Comparison of ENCODE assay signal across 20 cellular contexts in genomic region chr14:49417790-49418189, GRCh38.
DNase-seq lines count a peak whose midpoint lies in the region; ATAC-seq and TF ChIP-seq lines count a peak whose summit lies in the region.
"Had no signal": no experiment of that assay in that cellular context is flagged by ENCODE, and none has a peak within 500 bp of the region (broad histone marks: within the 10 kb centered on the region; RNA-seq: fewer than 3 reads in every experiment).

No MANE protein-coding gene starts in this region.

- POLR2A ChIA-PET in WTC11 (lab: Charles Lee): no interaction called here

- no peaks in the 10 kb centered on the region for H3K79me2 ChIP-seq in GM23338 (replicated peaks; ENCODE audit: insufficient read depth)
- H3K79me2 ChIP-seq in neural progenitor cell (ENCODE audit: low read depth): no peaks in the 10 kb centered on the region

- H3K4me1 Mint-ChIP-seq in GM23338 (peaks cover 21% of the 10 kb centered on the region), WTC11 (peaks cover 20% of the 10 kb centered on the region), neural progenitor cell (no peaks in the 10 kb centered on the region), osteocyte (ENCODE audit: unreplicated experiment) (no peaks in the 10 kb centered on the region)
- H3K4me1 Mint-ChIP-seq: B cell had no signal

- ATAC-seq in GM23338: peak; percentile 70
- ATAC-seq in WTC11: peak; percentile 67
- ATAC-seq in upper lobe of left lung (ENCODE audit: low FRiP score in 2 of 2): no peak
- ATAC-seq in HG03342 (IDR thresholded peaks at IDR 0.05; ENCODE audit: unreplicated experiment): no peak
- ATAC-seq: A549; CD8-positive, alpha-beta T cell had no signal

- TF ChIP-seq CTCF in GM23338 (conservative IDR thresholded peaks at IDR 0.05; ENCODE audit: low read depth in 2 of 2): no peak
- no peak for TF ChIP-seq CTCF in WTC11 (IDR thresholded peaks at IDR 0.05)
- no peak for TF ChIP-seq CTCF in neural progenitor cell (IDR thresholded peaks at IDR 0.05)
- no peak for TF ChIP-seq CTCF in upper lobe of left lung (IDR thresholded peaks at IDR 0.05)
- TF ChIP-seq CTCF in osteocyte (IDR thresholded peaks at IDR 0.05): no peak

- no peaks in the 10 kb centered on the region for H3K9me2 ChIP-seq in GM23338 (ENCODE audit: insufficient read depth)

- H3K4me1 ChIP-seq in GM23338 (ENCODE audit: insufficient read depth) (peaks cover 20% of the 10 kb centered on the region), iPS-20b (ENCODE audit: insufficient read depth, low read length) (peaks cover 14% of the 10 kb centered on the region), neural progenitor cell (peaks cover 8% of the 10 kb centered on the region), upper lobe of left lung (no peaks in the 10 kb centered on the region)
- H3K4me1 ChIP-seq: A549; BLaER1 treated with 17β-estradiol and CSF1 and Interleukin-3, amounts not matched to agents 10 nM and 100 nM; Caco-2 had no signal

- no peak for TF ChIP-seq POLR2A in upper lobe of left lung (IDR thresholded peaks at IDR 0.05)

- CTCF ChIA-PET in WTC11 (lab: Charles Lee): no interaction called here

- H2AFZ ChIP-seq in GM23338 (no peak overlapping the region), neural progenitor cell (replicated peaks) (no peak overlapping the region)

- H3K9ac ChIP-seq in iPS-20b (ENCODE audit: low read depth, low read length): no peak overlapping the region
- H3K9ac ChIP-seq in neural progenitor cell: no peak overlapping the region
- H3K9ac ChIP-seq: BLaER1 treated with 17β-estradiol and CSF1 and Interleukin-3, amounts not matched to agents 10 nM and 100 nM had no signal

- H3K4me3 ChIP-seq in GM23338 (no peak overlapping the region), iPS-20b (ENCODE audit: low read length) (peak overlapping the region; percentile 15), neural progenitor cell (no peak overlapping the region), upper lobe of left lung (no peak overlapping the region)
- H3K4me3 ChIP-seq: A549; BLaER1 treated with 17β-estradiol and CSF1 and Interleukin-3, amounts not matched to agents 10 nM and 100 nM had no signal

- DNase-seq in GM23338 (ENCODE audit: low spot score) (peak; percentile 37), WTC11 (ENCODE audit: low spot score) (no peak), neural progenitor cell (ENCODE audit: low spot score) (no peak), upper lobe of left lung (no peak), NCI-H1694 treated with DMSO at 0.1 percent for 48 hours (lab: John Stamatoyannopoulos, UW) (no peak), osteocyte (ENCODE audit: extremely low spot score, unreplicated experiment) (no peak)
- DNase-seq: AML-193; Caco-2; Calu3; CD4-positive, alpha-beta T cell; CD8-positive, alpha-beta T cell; DMS79 treated with DMSO at 0.1 percent for 48 hours; GF-D8 had no signal

- H3K27ac ChIP-seq in GM23338 (ENCODE audit: low read depth) (no peak overlapping the region), iPS-20b (ENCODE audit: low read length) (no peak overlapping the region), neural progenitor cell (no peak overlapping the region), upper lobe of left lung (no peak overlapping the region)
- H3K27ac ChIP-seq: 22Rv1; A549; BLaER1 treated with 17β-estradiol and CSF1 and Interleukin-3, amounts not matched to agents 10 nM and 100 nM; C4-2B had no signal

- H3K36me3 ChIP-seq in GM23338 (ENCODE audit: insufficient read depth) (no peaks in the 10 kb centered on the region), iPS-20b (ENCODE audit: insufficient read depth, low read depth, low read length) (no peaks in the 10 kb centered on the region), neural progenitor cell (no peaks in the 10 kb centered on the region), upper lobe of left lung (no peaks in the 10 kb centered on the region)
- H3K36me3 ChIP-seq: BLaER1 treated with 17β-estradiol and CSF1 and Interleukin-3, amounts not matched to agents 10 nM and 100 nM had no signal

- H3K27me3 ChIP-seq in GM23338 (ENCODE audit: insufficient read depth): no peaks in the 10 kb centered on the region
- no peaks in the 10 kb centered on the region for H3K27me3 ChIP-seq in iPS-20b (ENCODE audit: insufficient read depth, low read length)
- H3K27me3 ChIP-seq in neural progenitor cell: no peaks in the 10 kb centered on the region
- no peaks in the 10 kb centered on the region for H3K27me3 ChIP-seq in upper lobe of left lung
- H3K27me3 ChIP-seq: BLaER1 treated with 17β-estradiol and CSF1 and Interleukin-3, amounts not matched to agents 10 nM and 100 nM had no signal

- no peaks in the 10 kb centered on the region for H3K36me3 Mint-ChIP-seq in GM23338 (ENCODE audit: low read depth)
- H3K36me3 Mint-ChIP-seq in WTC11: no peaks in the 10 kb centered on the region
- H3K36me3 Mint-ChIP-seq in neural progenitor cell: no peaks in the 10 kb centered on the region
- H3K36me3 Mint-ChIP-seq in osteocyte (ENCODE audit: unreplicated experiment): no peaks in the 10 kb centered on the region
- H3K36me3 Mint-ChIP-seq: CD8-positive, alpha-beta T cell had no signal

- H3K9me3 Mint-ChIP-seq in GM23338 (no peaks in the 10 kb centered on the region), WTC11 (no peaks in the 10 kb centered on the region), neural progenitor cell (no peaks in the 10 kb centered on the region), osteocyte (ENCODE audit: unreplicated experiment) (no peaks in the 10 kb centered on the region)
- H3K9me3 Mint-ChIP-seq: CD4-positive, alpha-beta T cell; CD8-positive, alpha-beta T cell had no signal

- H4K20me1 ChIP-seq in GM23338 (replicated peaks; ENCODE audit: insufficient read depth) (no peaks in the 10 kb centered on the region), neural progenitor cell (ENCODE audit: low read depth) (no peaks in the 10 kb centered on the region)
- H4K20me1 ChIP-seq: BLaER1 treated with 17β-estradiol and CSF1 and Interleukin-3, amounts not matched to agents 10 nM and 100 nM had no signal

- H3K27ac Mint-ChIP-seq in GM23338: no peak overlapping the region
- no peak overlapping the region for H3K27ac Mint-ChIP-seq in WTC11
- H3K27ac Mint-ChIP-seq in neural progenitor cell: no peak overlapping the region
- H3K27ac Mint-ChIP-seq in osteocyte (ENCODE audit: unreplicated experiment): no peak overlapping the region
- H3K27ac Mint-ChIP-seq: B cell; CD4-positive, alpha-beta T cell; CD8-positive, alpha-beta T cell had no signal

- H3K9me3 ChIP-seq in iPS-20b (ENCODE audit: insufficient read depth, low read depth, low read length) (no peaks in the 10 kb centered on the region), neural progenitor cell (ENCODE audit: low read depth) (no peaks in the 10 kb centered on the region), upper lobe of left lung (no peaks in the 10 kb centered on the region)
- H3K9me3 ChIP-seq: A549; BLaER1 treated with 17β-estradiol and CSF1 and Interleukin-3, amounts not matched to agents 10 nM and 100 nM; Caco-2 had no signal

- H3K4me2 ChIP-seq in GM23338 (peak overlapping the region; percentile 58; the same call in 1 of the 2 replicates), neural progenitor cell (peak overlapping the region; percentile 37)
- H3K4me2 ChIP-seq: A549; BLaER1 treated with 17β-estradiol and CSF1 and Interleukin-3, amounts not matched to agents 10 nM and 100 nM had no signal

- H3F3A ChIP-seq in GM23338 (replicated peaks; ENCODE audit: low read depth) (no peaks in the 10 kb centered on the region), neural progenitor cell (ENCODE audit: low read depth) (no peaks in the 10 kb centered on the region)

- H3K4me3 Mint-ChIP-seq in GM23338: no peak overlapping the region
- no peak overlapping the region for H3K4me3 Mint-ChIP-seq in WTC11
- no peak overlapping the region for H3K4me3 Mint-ChIP-seq in neural progenitor cell
- H3K4me3 Mint-ChIP-seq in osteocyte (ENCODE audit: unreplicated experiment): no peak overlapping the region
- H3K4me3 Mint-ChIP-seq: B cell; CD4-positive, alpha-beta T cell; CD8-positive, alpha-beta T cell had no signal

- H3K27me3 Mint-ChIP-seq in GM23338 (ENCODE audit: insufficient read depth, low read depth, poor library complexity) (peaks cover 7% of the 10 kb centered on the region), WTC11 (ENCODE audit: low read depth) (no peaks in the 10 kb centered on the region), neural progenitor cell (ENCODE audit: insufficient read depth, low read depth) (peaks cover 2% of the 10 kb centered on the region), osteocyte (ENCODE audit: unreplicated experiment) (peaks cover 29% of the 10 kb centered on the region)

- no peak for TF ChIP-seq EP300 in upper lobe of left lung (IDR thresholded peaks at IDR 0.05)

TF ChIP-seq in GM23338, 12 proteins besides CTCF, POLR2A, EP300 and RAD21 (continues in another document):
- no peak for TF ChIP-seq POLR2AphosphoS5 (IDR thresholded peaks at IDR 0.05; ENCODE audit: low read depth)
- TF ChIP-seq EZH2phosphoT487 (IDR thresholded peaks at IDR 0.05; ENCODE audit: unreplicated experiment): no peak
- TF ChIP-seq EZH2 (IDR thresholded peaks at IDR 0.05; ENCODE audit: low read depth, unreplicated experiment): no peak
- TF ChIP-seq ZNF331 (CRISPR knock-in tag; IDR thresholded peaks at IDR 0.05; ENCODE audit: low read depth): no peak
- TF ChIP-seq STAT1 (IDR thresholded peaks at IDR 0.05; ENCODE audit: unreplicated experiment): no peak

TF ChIP-seq in WTC11, 78 proteins besides CTCF, POLR2A, EP300 and RAD21:
- TF ChIP-seq ZNF138 (CRISPR knock-in tag; conservative IDR thresholded peaks at IDR 0.05): no peak

Comparison
In these comparisons a context has a peak if more than half of its experiments do, and no peak if none do; other contexts are left out.
1. ATAC-seq: peak in GM23338 (single experiment) and WTC11 (single experiment); none in upper lobe of left lung (0 of 2) and HG03342 (single experiment).